Comparison of ENCODE assay signal across 8 cellular contexts in genomic region chr12:57837779-57838562, GRCh38. TPM values are rescaled to one million over a fixed set of nuclear protein-coding genes. Genes with fewer than 3 reads are reported as not detected.
DNase-seq lines count a peak whose midpoint lies in the region; ATAC-seq and TF ChIP-seq lines count a peak whose summit lies in the region.

No MANE protein-coding gene starts in this region.

- H3K27me3 ChIP-seq in heart left ventricle: no peaks in the 10 kb centered on the region

- peaks cover 69 to 100% (median 100%) of the 10 kb centered on the region in 12 donors for H3K4me1 ChIP-seq in heart left ventricle

- intact Hi-C loops in activated T-helper 1 cell treated with anti-CD3 and anti-CD28 coated beads, Interleukin-12 subunit alpha, Interleukin-12 subunit beta, Interleukin-2, Interleukin-4 antibody, amounts not matched to agents 30 ng/mL and 10 ng/mL and 1 ng/mL, durations not matched to agents 14 hours and 24 hours and 36 hours (cut with micrococcal nuclease): loop anchor here (1.0 to 2.0 kb wide), 2 partner anchors 9 to 61 kb away; no protein-coding TSS in a partner anchor
- intact Hi-C loops in heart left ventricle (cut with DNase I): loop anchor here in 1 of 10 donors (5.0 kb wide), 1 partner anchor 59 kb away; no protein-coding TSS in a partner anchor

- no peaks in the 10 kb centered on the region for H3K27me3 Mint-ChIP-seq in IgD-negative memory B cell
- no peaks in the 10 kb centered on the region for H3K27me3 Mint-ChIP-seq in activated T-helper 1 cell treated with anti-CD3 and anti-CD28 coated beads, Interleukin-12 subunit alpha, Interleukin-12 subunit beta, Interleukin-2, Interleukin-4 antibody, amounts not matched to agents 30 ng/mL and 10 ng/mL and 1 ng/mL, durations not matched to agents 14 hours and 24 hours and 36 hours (ENCODE audit: insufficient read depth)

- H3K27ac Mint-ChIP-seq in IgD-negative memory B cell: peak overlapping the region; percentile 88 to 95 (median 92)
- H3K27ac Mint-ChIP-seq in activated T-helper 1 cell treated with anti-CD3 and anti-CD28 coated beads, Interleukin-12 subunit alpha, Interleukin-12 subunit beta, Interleukin-2, Interleukin-4 antibody, amounts not matched to agents 30 ng/mL and 10 ng/mL and 1 ng/mL, durations not matched to agents 14 hours and 24 hours and 36 hours: peak overlapping the region; percentile 85

- no peaks in the 10 kb centered on the region for H3K9me3 ChIP-seq in heart left ventricle

- H3K4me1 Mint-ChIP-seq in IgD-negative memory B cell: peaks cover 79 to 88% (median 85%) of the 10 kb centered on the region in 3 donors
- peaks cover 92% of the 10 kb centered on the region for H3K4me1 Mint-ChIP-seq in activated T-helper 1 cell treated with anti-CD3 and anti-CD28 coated beads, Interleukin-12 subunit alpha, Interleukin-12 subunit beta, Interleukin-2, Interleukin-4 antibody, amounts not matched to agents 30 ng/mL and 10 ng/mL and 1 ng/mL, durations not matched to agents 14 hours and 24 hours and 36 hours (ENCODE audit: low read depth)

- peaks cover 1% of the 10 kb centered on the region for H3K36me3 Mint-ChIP-seq in IgD-negative memory B cell
- H3K36me3 Mint-ChIP-seq in activated T-helper 1 cell treated with anti-CD3 and anti-CD28 coated beads, Interleukin-12 subunit alpha, Interleukin-12 subunit beta, Interleukin-2, Interleukin-4 antibody, amounts not matched to agents 30 ng/mL and 10 ng/mL and 1 ng/mL, durations not matched to agents 14 hours and 24 hours and 36 hours (ENCODE audit: low read depth): peaks cover 10% of the 10 kb centered on the region

- peaks cover 0 to 6% (median 0%) of the 10 kb centered on the region in 9 donors for H3K36me3 ChIP-seq in heart left ventricle

- ATAC-seq in heart left ventricle (peak; percentile 30 to 72 (median 70)), HG03342 (IDR thresholded peaks at IDR 0.05; ENCODE audit: unreplicated experiment) (no peak)
- peak; percentile 37 for ATAC-seq in stimulated activated naive CD8-positive, alpha-beta T cell treated with anti-CD3 and anti-CD28 coated beads, Interleukin-15, Interleukin-2, amounts not matched to agents 100 U/mL and 50 U/mL, for 24 hours

- H3K4me3 Mint-ChIP-seq in IgD-negative memory B cell: peak overlapping the region in 3 of 4 donors; percentile 70 to 85 (median 79)
- peak overlapping the region; percentile 42 for H3K4me3 Mint-ChIP-seq in activated T-helper 1 cell treated with anti-CD3 and anti-CD28 coated beads, Interleukin-12 subunit alpha, Interleukin-12 subunit beta, Interleukin-2, Interleukin-4 antibody, amounts not matched to agents 30 ng/mL and 10 ng/mL and 1 ng/mL, durations not matched to agents 14 hours and 24 hours and 36 hours

- TF ChIP-seq CTCF in heart left ventricle (IDR thresholded peaks at IDR 0.05): no peak

- DNase-seq in EH (ENCODE audit: low read depth) (peak; percentile 85), heart left ventricle (peak in 4 of 5 donors; percentile 62 to 76 (median 71)), NCI-H345 treated with DMSO at 0.1 percent for 48 hours (lab: John Stamatoyannopoulos, UW; ENCODE audit: unreplicated experiment) (no peak), NCI-H2171 (lab: John Stamatoyannopoulos, UW) (no peak)
- DNase-seq in activated T-helper 1 cell treated with anti-CD3 and anti-CD28 coated beads, Interleukin-12 subunit alpha, Interleukin-12 subunit beta, Interleukin-2, Interleukin-4 antibody, amounts not matched to agents 30 ng/mL and 10 ng/mL and 1 ng/mL, durations not matched to agents 14 hours and 24 hours and 36 hours (ENCODE audit: low spot score): no peak
- DNase-seq in stimulated activated naive CD8-positive, alpha-beta T cell treated with anti-CD3 and anti-CD28 coated beads, Interleukin-15, Interleukin-2, amounts not matched to agents 100 U/mL and 50 U/mL, for 24 hours: no peak

- 4 to 16% (median 5%) methylated on average over 5 of the region's 5 CpGs for WGBS in heart left ventricle, 4 donors

- peak overlapping the region in 10 of 12 donors; percentile 2 to 49 (median 23) for H3K4me3 ChIP-seq in heart left ventricle

- TF ChIP-seq POLR2A in heart left ventricle (IDR thresholded peaks at IDR 0.05): peak in 1 of 2 donors; percentile 21

- no peaks in the 10 kb centered on the region for H3K9me3 Mint-ChIP-seq in IgD-negative memory B cell
- no peaks in the 10 kb centered on the region for H3K9me3 Mint-ChIP-seq in activated T-helper 1 cell treated with anti-CD3 and anti-CD28 coated beads, Interleukin-12 subunit alpha, Interleukin-12 subunit beta, Interleukin-2, Interleukin-4 antibody, amounts not matched to agents 30 ng/mL and 10 ng/mL and 1 ng/mL, durations not matched to agents 14 hours and 24 hours and 36 hours

- peak overlapping the region in 11 of 12 donors; percentile 51 to 100 (median 79) for H3K27ac ChIP-seq in heart left ventricle

RNA-seq across cellular contexts. Expression of gene CTDSP2, which starts 8.6 kb away (rescaled TPM):
- polyA plus RNA-seq in IgD-negative memory B cell (44.6 TPM), heart left ventricle (10 to 100 TPM; 28.0 to 68.4 TPM)
- total RNA-seq in activated T-helper 1 cell treated with anti-CD3 and anti-CD28 coated beads, Interleukin-12 subunit alpha, Interleukin-12 subunit beta, Interleukin-2, Interleukin-4 antibody, amounts not matched to agents 30 ng/mL and 10 ng/mL and 1 ng/mL, durations not matched to agents 14 hours and 24 hours and 36 hours: 96.5 and 99.6 TPM in 2 replicates
- 100 to 1,000 TPM in 3 of 9 donors, 10 to 100 TPM in 6; 69.9 to 191 (median 89.3) TPM for total RNA-seq in heart left ventricle

RNA-seq across cellular contexts. Expression of gene AVIL, which starts 19.4 kb away (rescaled TPM):
- polyA plus RNA-seq in IgD-negative memory B cell: 0.19 TPM
- 2.0 and 3.1 TPM in 2 replicates for total RNA-seq in activated T-helper 1 cell treated with anti-CD3 and anti-CD28 coated beads, Interleukin-12 subunit alpha, Interleukin-12 subunit beta, Interleukin-2, Interleukin-4 antibody, amounts not matched to agents 30 ng/mL and 10 ng/mL and 1 ng/mL, durations not matched to agents 14 hours and 24 hours and 36 hours
- total RNA-seq in heart left ventricle: 1 to 10 TPM; 1.3 to 6.2 (median 2.4) TPM
- polyA plus RNA-seq in heart left ventricle: 1 to 10 TPM; 1.9 to 2.1 TPM

RNA-seq across cellular contexts. Expression of gene TSFM, which starts 55.4 kb away (rescaled TPM):
- polyA plus RNA-seq in IgD-negative memory B cell (27.1 TPM), heart left ventricle (10 to 100 TPM; 37.6 to 80.8 TPM)
- total RNA-seq in activated T-helper 1 cell treated with anti-CD3 and anti-CD28 coated beads, Interleukin-12 subunit alpha, Interleukin-12 subunit beta, Interleukin-2, Interleukin-4 antibody, amounts not matched to agents 30 ng/mL and 10 ng/mL and 1 ng/mL, durations not matched to agents 14 hours and 24 hours and 36 hours: 63.5 and 68.6 TPM in 2 replicates
- total RNA-seq in heart left ventricle: 10 to 100 TPM; 38.8 to 62.5 (median 45.4) TPM

Comparison
In these comparisons a context has a peak if more than half of its experiments do, and no peak if none do; other contexts are left out.
1. DNase-seq: peak in EH (single experiment) and heart left ventricle (4 of 5); none in activated T-helper 1 cell treated with anti-CD3 and anti-CD28 coated beads, Interleukin-12 subunit alpha, Interleukin-12 subunit beta, Interleukin-2, Interleukin-4 antibody, amounts not matched to agents 30 ng/mL and 10 ng/mL and 1 ng/mL, durations not matched to agents 14 hours and 24 hours and 36 hours (single experiment), stimulated activated naive CD8-positive, alpha-beta T cell treated with anti-CD3 and anti-CD28 coated beads, Interleukin-15, Interleukin-2, amounts not matched to agents 100 U/mL and 50 U/mL, for 24 hours (single experiment), NCI-H345 treated with DMSO at 0.1 percent for 48 hours (single experiment) and NCI-H2171 (single experiment).